In the genomic region with DNA sequence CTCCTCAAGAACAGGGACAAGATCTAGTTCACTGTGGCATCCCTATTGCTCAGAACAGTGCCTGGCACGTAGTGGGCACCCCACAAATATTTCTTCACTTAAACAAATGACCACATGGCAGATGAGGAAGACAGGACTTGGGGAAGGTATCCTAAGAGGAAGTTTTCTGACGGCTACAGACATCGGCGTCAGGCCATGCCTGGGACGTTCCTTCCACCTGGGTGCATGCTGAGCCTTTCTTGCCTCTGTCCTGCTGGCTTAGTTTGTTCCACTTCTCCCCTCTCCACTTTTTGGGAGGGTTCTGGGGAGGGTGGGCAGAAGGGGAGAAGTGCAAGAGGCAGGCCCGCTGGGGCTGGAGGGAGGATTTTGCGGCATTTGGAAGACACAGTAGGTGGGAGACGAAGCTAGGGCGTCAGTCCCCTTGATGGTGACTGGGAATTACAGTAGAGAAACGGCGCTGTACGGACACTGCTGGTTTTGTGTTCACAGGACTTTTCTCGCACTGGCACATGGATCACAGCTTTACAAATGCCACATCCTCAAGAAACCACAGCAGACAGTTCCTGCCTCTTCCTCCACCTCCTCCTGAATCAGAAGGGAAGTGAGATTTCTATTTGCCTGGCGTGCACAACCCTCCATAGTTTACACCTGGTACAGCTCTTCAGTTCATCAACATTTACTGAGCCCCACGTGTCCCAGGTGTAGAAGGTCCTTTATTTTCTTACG, we compare ENCODE assay signal across 1 cellular context.
TF ChIP-seq lines count a peak whose summit lies in the region.

No MANE protein-coding gene starts in this region.

TF ChIP-seq in WTC11, 78 proteins besides CTCF, POLR2A, EP300 and RAD21 (continued from another document):
- TF ChIP-seq, protein P1, sequence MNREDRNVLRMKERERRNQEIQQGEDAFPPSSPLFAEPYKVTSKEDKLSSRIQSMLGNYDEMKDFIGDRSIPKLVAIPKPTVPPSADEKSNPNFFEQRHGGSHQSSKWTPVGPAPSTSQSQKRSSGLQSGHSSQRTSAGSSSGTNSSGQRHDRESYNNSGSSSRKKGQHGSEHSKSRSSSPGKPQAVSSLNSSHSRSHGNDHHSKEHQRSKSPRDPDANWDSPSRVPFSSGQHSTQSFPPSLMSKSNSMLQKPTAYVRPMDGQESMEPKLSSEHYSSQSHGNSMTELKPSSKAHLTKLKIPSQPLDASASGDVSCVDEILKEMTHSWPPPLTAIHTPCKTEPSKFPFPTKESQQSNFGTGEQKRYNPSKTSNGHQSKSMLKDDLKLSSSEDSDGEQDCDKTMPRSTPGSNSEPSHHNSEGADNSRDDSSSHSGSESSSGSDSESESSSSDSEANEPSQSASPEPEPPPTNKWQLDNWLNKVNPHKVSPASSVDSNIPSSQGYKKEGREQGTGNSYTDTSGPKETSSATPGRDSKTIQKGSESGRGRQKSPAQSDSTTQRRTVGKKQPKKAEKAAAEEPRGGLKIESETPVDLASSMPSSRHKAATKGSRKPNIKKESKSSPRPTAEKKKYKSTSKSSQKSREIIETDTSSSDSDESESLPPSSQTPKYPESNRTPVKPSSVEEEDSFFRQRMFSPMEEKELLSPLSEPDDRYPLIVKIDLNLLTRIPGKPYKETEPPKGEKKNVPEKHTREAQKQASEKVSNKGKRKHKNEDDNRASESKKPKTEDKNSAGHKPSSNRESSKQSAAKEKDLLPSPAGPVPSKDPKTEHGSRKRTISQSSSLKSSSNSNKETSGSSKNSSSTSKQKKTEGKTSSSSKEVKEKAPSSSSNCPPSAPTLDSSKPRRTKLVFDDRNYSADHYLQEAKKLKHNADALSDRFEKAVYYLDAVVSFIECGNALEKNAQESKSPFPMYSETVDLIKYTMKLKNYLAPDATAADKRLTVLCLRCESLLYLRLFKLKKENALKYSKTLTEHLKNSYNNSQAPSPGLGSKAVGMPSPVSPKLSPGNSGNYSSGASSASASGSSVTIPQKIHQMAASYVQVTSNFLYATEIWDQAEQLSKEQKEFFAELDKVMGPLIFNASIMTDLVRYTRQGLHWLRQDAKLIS (CRISPR knock-in tag; IDR thresholded peaks at IDR 0.05; ENCODE audit: borderline replicate concordance): no peak
- TF ChIP-seq PRRX2 (CRISPR knock-in tag; IDR thresholded peaks at IDR 0.05): no peak
- TF ChIP-seq, protein P2, sequence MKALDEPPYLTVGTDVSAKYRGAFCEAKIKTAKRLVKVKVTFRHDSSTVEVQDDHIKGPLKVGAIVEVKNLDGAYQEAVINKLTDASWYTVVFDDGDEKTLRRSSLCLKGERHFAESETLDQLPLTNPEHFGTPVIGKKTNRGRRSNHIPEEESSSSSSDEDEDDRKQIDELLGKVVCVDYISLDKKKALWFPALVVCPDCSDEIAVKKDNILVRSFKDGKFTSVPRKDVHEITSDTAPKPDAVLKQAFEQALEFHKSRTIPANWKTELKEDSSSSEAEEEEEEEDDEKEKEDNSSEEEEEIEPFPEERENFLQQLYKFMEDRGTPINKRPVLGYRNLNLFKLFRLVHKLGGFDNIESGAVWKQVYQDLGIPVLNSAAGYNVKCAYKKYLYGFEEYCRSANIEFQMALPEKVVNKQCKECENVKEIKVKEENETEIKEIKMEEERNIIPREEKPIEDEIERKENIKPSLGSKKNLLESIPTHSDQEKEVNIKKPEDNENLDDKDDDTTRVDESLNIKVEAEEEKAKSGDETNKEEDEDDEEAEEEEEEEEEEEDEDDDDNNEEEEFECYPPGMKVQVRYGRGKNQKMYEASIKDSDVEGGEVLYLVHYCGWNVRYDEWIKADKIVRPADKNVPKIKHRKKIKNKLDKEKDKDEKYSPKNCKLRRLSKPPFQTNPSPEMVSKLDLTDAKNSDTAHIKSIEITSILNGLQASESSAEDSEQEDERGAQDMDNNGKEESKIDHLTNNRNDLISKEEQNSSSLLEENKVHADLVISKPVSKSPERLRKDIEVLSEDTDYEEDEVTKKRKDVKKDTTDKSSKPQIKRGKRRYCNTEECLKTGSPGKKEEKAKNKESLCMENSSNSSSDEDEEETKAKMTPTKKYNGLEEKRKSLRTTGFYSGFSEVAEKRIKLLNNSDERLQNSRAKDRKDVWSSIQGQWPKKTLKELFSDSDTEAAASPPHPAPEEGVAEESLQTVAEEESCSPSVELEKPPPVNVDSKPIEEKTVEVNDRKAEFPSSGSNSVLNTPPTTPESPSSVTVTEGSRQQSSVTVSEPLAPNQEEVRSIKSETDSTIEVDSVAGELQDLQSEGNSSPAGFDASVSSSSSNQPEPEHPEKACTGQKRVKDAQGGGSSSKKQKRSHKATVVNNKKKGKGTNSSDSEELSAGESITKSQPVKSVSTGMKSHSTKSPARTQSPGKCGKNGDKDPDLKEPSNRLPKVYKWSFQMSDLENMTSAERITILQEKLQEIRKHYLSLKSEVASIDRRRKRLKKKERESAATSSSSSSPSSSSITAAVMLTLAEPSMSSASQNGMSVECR (CRISPR knock-in tag; IDR thresholded peaks at IDR 0.05; ENCODE audit: borderline replicate concordance): no peak
- TF ChIP-seq, protein P3, sequence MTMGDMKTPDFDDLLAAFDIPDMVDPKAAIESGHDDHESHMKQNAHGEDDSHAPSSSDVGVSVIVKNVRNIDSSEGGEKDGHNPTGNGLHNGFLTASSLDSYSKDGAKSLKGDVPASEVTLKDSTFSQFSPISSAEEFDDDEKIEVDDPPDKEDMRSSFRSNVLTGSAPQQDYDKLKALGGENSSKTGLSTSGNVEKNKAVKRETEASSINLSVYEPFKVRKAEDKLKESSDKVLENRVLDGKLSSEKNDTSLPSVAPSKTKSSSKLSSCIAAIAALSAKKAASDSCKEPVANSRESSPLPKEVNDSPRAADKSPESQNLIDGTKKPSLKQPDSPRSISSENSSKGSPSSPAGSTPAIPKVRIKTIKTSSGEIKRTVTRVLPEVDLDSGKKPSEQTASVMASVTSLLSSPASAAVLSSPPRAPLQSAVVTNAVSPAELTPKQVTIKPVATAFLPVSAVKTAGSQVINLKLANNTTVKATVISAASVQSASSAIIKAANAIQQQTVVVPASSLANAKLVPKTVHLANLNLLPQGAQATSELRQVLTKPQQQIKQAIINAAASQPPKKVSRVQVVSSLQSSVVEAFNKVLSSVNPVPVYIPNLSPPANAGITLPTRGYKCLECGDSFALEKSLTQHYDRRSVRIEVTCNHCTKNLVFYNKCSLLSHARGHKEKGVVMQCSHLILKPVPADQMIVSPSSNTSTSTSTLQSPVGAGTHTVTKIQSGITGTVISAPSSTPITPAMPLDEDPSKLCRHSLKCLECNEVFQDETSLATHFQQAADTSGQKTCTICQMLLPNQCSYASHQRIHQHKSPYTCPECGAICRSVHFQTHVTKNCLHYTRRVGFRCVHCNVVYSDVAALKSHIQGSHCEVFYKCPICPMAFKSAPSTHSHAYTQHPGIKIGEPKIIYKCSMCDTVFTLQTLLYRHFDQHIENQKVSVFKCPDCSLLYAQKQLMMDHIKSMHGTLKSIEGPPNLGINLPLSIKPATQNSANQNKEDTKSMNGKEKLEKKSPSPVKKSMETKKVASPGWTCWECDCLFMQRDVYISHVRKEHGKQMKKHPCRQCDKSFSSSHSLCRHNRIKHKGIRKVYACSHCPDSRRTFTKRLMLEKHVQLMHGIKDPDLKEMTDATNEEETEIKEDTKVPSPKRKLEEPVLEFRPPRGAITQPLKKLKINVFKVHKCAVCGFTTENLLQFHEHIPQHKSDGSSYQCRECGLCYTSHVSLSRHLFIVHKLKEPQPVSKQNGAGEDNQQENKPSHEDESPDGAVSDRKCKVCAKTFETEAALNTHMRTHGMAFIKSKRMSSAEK (CRISPR knock-in tag; IDR thresholded peaks at IDR 0.05; ENCODE audit: borderline replicate concordance): no peak
- no peak for TF ChIP-seq TP53 (CRISPR knock-in tag; IDR thresholded peaks at IDR 0.05)
